1 cellular context compared by ENCODE assay signal in genomic region chr11:63963895-63964294, GRCh38. TPM values are rescaled to one million over a fixed set of nuclear protein-coding genes. Genes with fewer than 3 reads are reported as not detected.
"Had no signal": no experiment of that assay in that cellular context is flagged by ENCODE, and none has a peak within 500 bp of the region (broad histone marks: within the 10 kb centered on the region; RNA-seq: fewer than 3 reads in every experiment).

No MANE protein-coding gene starts in this region.

RNA-seq across cellular contexts. Expression of gene RCOR2, which starts 46.9 kb away (rescaled TPM):
- total RNA-seq: ascending aorta had no signal
